ENCODE assay signal across 7 cellular contexts in the genomic region with DNA sequence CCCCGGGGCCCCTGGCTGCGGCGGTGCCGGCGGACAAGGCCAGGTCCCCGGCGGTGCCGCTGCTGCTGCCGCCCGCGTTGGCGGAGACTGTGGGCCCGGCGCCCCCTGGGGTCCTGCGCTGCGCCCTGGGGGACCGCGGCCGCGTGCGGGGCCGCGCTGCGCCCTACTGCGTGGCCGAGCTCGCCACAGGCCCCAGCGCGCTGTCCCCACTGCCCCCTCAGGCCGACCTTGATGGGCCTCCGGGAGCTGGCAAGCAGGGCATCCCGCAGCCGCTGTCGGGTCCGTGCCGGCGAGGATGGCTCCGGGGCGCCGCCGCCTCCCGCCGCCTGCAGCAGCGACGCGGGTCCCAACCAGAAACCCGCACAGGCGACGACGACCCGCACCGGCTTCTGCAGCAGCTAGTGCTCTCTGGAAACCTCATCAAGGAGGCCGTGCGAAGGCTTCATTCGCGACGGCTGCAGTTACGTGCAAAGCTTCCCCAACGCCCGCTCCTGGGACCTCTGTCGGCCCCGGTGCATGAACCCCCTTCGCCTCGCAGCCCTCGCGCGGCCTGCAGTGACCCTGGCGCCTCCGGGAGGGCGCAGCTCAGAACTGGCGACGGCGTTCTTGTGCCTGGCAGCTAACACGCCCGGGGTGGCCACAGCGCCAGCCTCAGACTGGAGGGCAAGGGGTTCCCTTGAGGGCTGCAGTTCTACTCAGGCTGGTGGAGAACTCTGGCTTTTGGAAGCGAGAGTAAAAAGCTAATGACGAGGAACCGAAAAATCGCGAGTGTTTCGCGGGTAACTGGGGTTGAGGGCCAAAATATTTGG. TPM values are rescaled to one million over a fixed set of nuclear protein-coding genes. Genes with fewer than 3 reads are reported as not detected.
DNase-seq lines count a peak whose midpoint lies in the region; ATAC-seq and TF ChIP-seq lines count a peak whose summit lies in the region.

No MANE protein-coding gene starts in this region.

- peaks cover 23% of the 10 kb centered on the region for H3K4me1 Mint-ChIP-seq in activated naive CD4-positive, alpha-beta T cell treated with anti-CD3 and anti-CD28 coated beads for 36 hours (ENCODE audit: low read depth)
- peaks cover 21% of the 10 kb centered on the region for H3K4me1 Mint-ChIP-seq in osteocyte (ENCODE audit: unreplicated experiment)

- H3K27me3 Mint-ChIP-seq in activated naive CD4-positive, alpha-beta T cell treated with anti-CD3 and anti-CD28 coated beads for 36 hours (ENCODE audit: low read depth), result no peaks in the 10 kb centered on the region
- H3K27me3 Mint-ChIP-seq in osteocyte (ENCODE audit: unreplicated experiment), result peaks cover 11% of the 10 kb centered on the region

- no peaks in the 10 kb centered on the region for H3K36me3 Mint-ChIP-seq in activated naive CD4-positive, alpha-beta T cell treated with anti-CD3 and anti-CD28 coated beads for 36 hours (ENCODE audit: low read depth)
- H3K36me3 Mint-ChIP-seq in osteocyte (ENCODE audit: unreplicated experiment), result peaks cover 1% of the 10 kb centered on the region

- DNase-seq in RWPE2 (ENCODE audit: low spot score), result no peak
- DNase-seq in activated naive CD4-positive, alpha-beta T cell treated with anti-CD3 and anti-CD28 coated beads for 36 hours, result peak; percentile 62
- peak; percentile 82 for DNase-seq in Right ventricle myocardium inferior (ENCODE audit: missing footprints)
- DNase-seq in osteocyte (ENCODE audit: extremely low spot score, unreplicated experiment), result no peak
- peak; percentile 79 to 92 for DNase-seq in upper lobe of left lung

- no peaks in the 10 kb centered on the region for H3K27me3 ChIP-seq in RWPE2 (ENCODE audit: insufficient read depth, poor library complexity, severe bottlenecking)
- no peaks in the 10 kb centered on the region for H3K27me3 ChIP-seq in upper lobe of left lung

- H3K4me3 ChIP-seq in RWPE2 (ENCODE audit: severe bottlenecking) (peak overlapping the region; percentile 72), upper lobe of left lung (peak overlapping the region; percentile 56 to 90 (median 88))

- 1 to 2% methylated on average over 9 to 19 of the region's 83 CpGs for whole genome bisulfite sequencing in upper lobe of left lung, 2 donors

- H3K4me3 Mint-ChIP-seq in activated naive CD4-positive, alpha-beta T cell treated with anti-CD3 and anti-CD28 coated beads for 36 hours, result peak overlapping the region; percentile 87
- H3K4me3 Mint-ChIP-seq in osteocyte (ENCODE audit: unreplicated experiment), result peak overlapping the region; percentile 67

- no peak for TF ChIP-seq POLR2A in GM18505 (IDR thresholded peaks at IDR 0.05; ENCODE audit: borderline replicate concordance, extremely low read depth, insufficient read depth, insufficient read length)
- peak in 1 of 4 donors; percentile 62 for TF ChIP-seq POLR2A in upper lobe of left lung (IDR thresholded peaks at IDR 0.05)

- TF ChIP-seq EP300 in upper lobe of left lung (IDR thresholded peaks at IDR 0.05), result no peak

- H3K9me3 ChIP-seq in RWPE2 (ENCODE audit: severe bottlenecking) (no peaks in the 10 kb centered on the region), upper lobe of left lung (no peaks in the 10 kb centered on the region)

- TF ChIP-seq CTCF in RWPE2 (IDR thresholded peaks at IDR 0.05; ENCODE audit: poor library complexity, severe bottlenecking), result no peak
- TF ChIP-seq CTCF in osteocyte (IDR thresholded peaks at IDR 0.05), result no peak
- peak in 2 of 6 experiments; percentile 6 to 23 for TF ChIP-seq CTCF in upper lobe of left lung (IDR thresholded peaks at IDR 0.05)

- peak overlapping the region; percentile 59 for H3K27ac Mint-ChIP-seq in activated naive CD4-positive, alpha-beta T cell treated with anti-CD3 and anti-CD28 coated beads for 36 hours
- H3K27ac Mint-ChIP-seq in osteocyte (ENCODE audit: unreplicated experiment), result peak overlapping the region; percentile 2

- CTCF ChIA-PET in activated naive CD4-positive, alpha-beta T cell treated with anti-CD3 and anti-CD28 coated beads for 36 hours (lab: Charles Lee), result interaction anchor here (1.0 to 2.5 kb wide), 6 partner anchors 9 to 110 kb away, joined by 3 to 14 read pairs (median 8); partner anchors contain the start of gene FRAT2

- H3K9me3 Mint-ChIP-seq in activated naive CD4-positive, alpha-beta T cell treated with anti-CD3 and anti-CD28 coated beads for 36 hours, result no peaks in the 10 kb centered on the region
- no peaks in the 10 kb centered on the region for H3K9me3 Mint-ChIP-seq in osteocyte (ENCODE audit: unreplicated experiment)

- no peaks in the 10 kb centered on the region for H3K4me1 ChIP-seq in RWPE2 (ENCODE audit: insufficient read depth, poor library complexity, severe bottlenecking)
- peaks cover 21 to 34% (median 27%) of the 10 kb centered on the region in 4 donors for H3K4me1 ChIP-seq in upper lobe of left lung

- intact Hi-C loops in activated naive CD4-positive, alpha-beta T cell treated with anti-CD3 and anti-CD28 coated beads for 36 hours (cut with micrococcal nuclease), result loop anchor here (1.0 to 2.0 kb wide), 4 partner anchors 13 to 178 kb away; partner anchors contain the start of genes ARHGAP19, MMS19 and UBTD1
- intact Hi-C loops in Right ventricle myocardium inferior (cut with DNase I), result loop anchor here (2.0 kb wide), 1 partner anchor 13 kb away; no protein-coding TSS in a partner anchor

- H3K36me3 ChIP-seq in RWPE2 (ENCODE audit: low read depth) (no peaks in the 10 kb centered on the region), upper lobe of left lung (no peaks in the 10 kb centered on the region)

- peak; percentile 29 for ATAC-seq in GM18505 (IDR thresholded peaks at IDR 0.05; ENCODE audit: unreplicated experiment)
- peak; percentile 33 for ATAC-seq in HG02981 (IDR thresholded peaks at IDR 0.05; ENCODE audit: unreplicated experiment)
- peak; percentile 20 for ATAC-seq in RWPE2 (ENCODE audit: low read depth)
- peak; percentile 40 for ATAC-seq in Right ventricle myocardium inferior
- peak; percentile 22 to 60 for ATAC-seq in upper lobe of left lung (ENCODE audit: low FRiP score in 2 of 2)

- H3K27ac ChIP-seq in RWPE2 (ENCODE audit: poor library complexity, severe bottlenecking) (peak overlapping the region; percentile 40), upper lobe of left lung (peak overlapping the region; percentile 98 to 100 (median 100))

RNA-seq across cellular contexts. Expression of gene FRAT1, which starts 0.8 kb away (rescaled TPM):
- total RNA-seq in activated naive CD4-positive, alpha-beta T cell treated with anti-CD3 and anti-CD28 coated beads for 36 hours, result 1 to 10 TPM; 2.3 to 3.0 TPM
- 5.4 TPM for total RNA-seq in Right ventricle myocardium inferior
- 3.5 and 3.6 TPM in 2 replicates for total RNA-seq in osteocyte
- 10 to 100 TPM in 5 of 6 donors, 1 to 10 TPM in 1; 8.9 to 20.2 (median 15.4) TPM for total RNA-seq in upper lobe of left lung

RNA-seq across cellular contexts. Expression of gene FRAT2, which starts 14.7 kb away (rescaled TPM):
- total RNA-seq in activated naive CD4-positive, alpha-beta T cell treated with anti-CD3 and anti-CD28 coated beads for 36 hours, result 1 to 10 TPM; 5.1 to 5.6 TPM
- total RNA-seq in Right ventricle myocardium inferior (9.1 TPM), osteocyte (7.9 and 8.0 TPM in 2 replicates), upper lobe of left lung (10 to 100 TPM; 19.0 to 33.3 (median 29.5) TPM)

RNA-seq across cellular contexts. Expression of gene ARHGAP19, which starts 27.4 kb away (rescaled TPM):
- 10 to 100 TPM; 76.7 to 91.9 TPM for total RNA-seq in activated naive CD4-positive, alpha-beta T cell treated with anti-CD3 and anti-CD28 coated beads for 36 hours
- total RNA-seq in Right ventricle myocardium inferior (5.6 TPM), osteocyte (5.0 and 5.5 TPM in 2 replicates), upper lobe of left lung (10 to 100 TPM in 3 of 6 donors, 1 to 10 TPM in 3; 3.8 to 19.9 (median 10.9) TPM)

Comparison
In these comparisons a context has a peak if more than half of its experiments do, and no peak if none do; other contexts are left out.
1. DNase-seq: peak in activated naive CD4-positive, alpha-beta T cell treated with anti-CD3 and anti-CD28 coated beads for 36 hours (single experiment), Right ventricle myocardium inferior (single experiment) and upper lobe of left lung (2 of 2); none in RWPE2 (single experiment) and osteocyte (single experiment).
2. Peak in every context shown above with its lines, with median percentiles within 50 percentile points of each other: ATAC-seq.